Comparison of ENCODE assay signal across 8 cellular contexts in the genomic region with DNA sequence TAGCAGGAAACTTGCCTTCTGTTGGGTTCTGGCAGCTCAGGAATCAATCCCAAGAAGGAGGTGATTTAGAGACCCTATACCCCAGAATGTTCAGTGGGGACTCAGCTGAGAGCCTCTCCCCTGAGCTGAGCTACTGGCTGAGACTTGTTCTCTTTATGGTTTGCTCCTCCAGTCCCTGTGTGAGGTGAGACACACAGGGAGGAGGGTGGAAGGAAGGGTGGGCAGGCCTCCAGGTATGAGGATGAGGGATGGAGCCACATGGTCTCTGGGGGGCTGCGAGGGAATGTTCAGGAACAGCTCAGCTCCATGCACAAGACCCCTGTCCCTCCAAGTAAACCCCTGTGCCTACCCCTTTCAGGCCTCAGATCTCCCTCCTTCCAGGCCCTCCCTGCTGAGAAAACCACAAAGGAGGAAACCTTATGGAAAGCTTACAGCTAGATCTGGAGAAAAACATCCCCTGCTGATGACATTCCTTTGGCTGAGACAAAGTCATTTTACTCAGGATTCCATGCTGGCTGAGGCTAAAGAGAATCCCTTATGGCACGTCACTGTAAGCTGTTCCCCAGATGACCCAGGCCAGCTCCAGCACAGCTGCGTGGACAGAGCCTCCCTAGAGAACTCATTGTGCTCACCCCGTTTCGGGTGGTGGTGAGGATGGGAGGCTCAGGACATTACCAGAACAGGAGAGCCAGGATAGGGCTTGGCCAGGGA.
A peak's percentile ranks its signal among the peaks of the same experiment; 100 is the strongest.
DNase-seq lines count a peak whose midpoint lies in the region; ATAC-seq and TF ChIP-seq lines count a peak whose summit lies in the region.

No MANE protein-coding gene starts in this region.

- H3K27ac ChIP-seq in HUES6 (ENCODE audit: low read depth, low read length) (no peak overlapping the region; the same call in none of the 2 replicates), lower lobe of right lung (peak overlapping the region; percentile 4), subcutaneous abdominal adipose tissue (ENCODE audit: low read depth, low read length) (peak overlapping the region; percentile 92)

- DNase-seq in dedifferentiated amniotic fluid mesenchymal stem cell (ENCODE audit: extremely low spot score) (peak; percentile 75), lower lobe of right lung (no peak)

- H3K27me3 ChIP-seq in HUES6 (ENCODE audit: control insufficient read depth, insufficient read depth, low read length) (no peaks in the 10 kb centered on the region), lower lobe of right lung (ENCODE audit: low read depth) (peaks cover 4% of the 10 kb centered on the region), subcutaneous abdominal adipose tissue (ENCODE audit: control insufficient read depth in 5 of 5, insufficient read depth in 4 of 5, low read length in 5 of 5) (no peaks in the 10 kb centered on the region)

- H3K9ac ChIP-seq in HUES6 (ENCODE audit: low read length) (peak overlapping the region; percentile 30), subcutaneous abdominal adipose tissue (ENCODE audit: low read length in 5 of 5) (peak overlapping the region in 2 of 5 donors; percentile 14 to 17)

- no peak for TF ChIP-seq CTCF in lower lobe of right lung (IDR thresholded peaks at IDR 0.05)

- H3K9me3 ChIP-seq in HUES6 (ENCODE audit: control insufficient read depth, insufficient read depth, low read depth, low read length) = no peaks in the 10 kb centered on the region
- H3K9me3 ChIP-seq in lower lobe of right lung = no peaks in the 10 kb centered on the region
- H3K9me3 ChIP-seq in subcutaneous abdominal adipose tissue (ENCODE audit: control insufficient read depth in 5 of 5, low read length in 5 of 5) = no peaks in the 10 kb centered on the region

- H3K36me3 ChIP-seq in HUES6 (ENCODE audit: control insufficient read depth, insufficient read depth, low read length) (no peaks in the 10 kb centered on the region), lower lobe of right lung (no peaks in the 10 kb centered on the region), subcutaneous abdominal adipose tissue (ENCODE audit: control insufficient read depth in 5 of 5, insufficient read depth in 5 of 5, low read length in 5 of 5) (peaks cover 0 to 2% (median 0%) of the 10 kb centered on the region in 5 donors)

- H3K4me1 ChIP-seq in HUES6 (ENCODE audit: control insufficient read depth, insufficient read depth, low read length) (peaks cover 52% of the 10 kb centered on the region), lower lobe of right lung (peaks cover 43% of the 10 kb centered on the region), subcutaneous abdominal adipose tissue (ENCODE audit: control insufficient read depth in 5 of 5, insufficient read depth in 5 of 5, low read length in 5 of 5) (peaks cover 23 to 82% (median 64%) of the 10 kb centered on the region in 5 donors)

- intact Hi-C loops in lower lobe of right lung (cut with DNase I) = no loop called here

- ATAC-seq in lower lobe of right lung (peak in 1 of 2 donors; percentile 21), HG02840 (IDR thresholded peaks at IDR 0.05; ENCODE audit: low FRiP score, unreplicated experiment) (no peak), HG03025 (IDR thresholded peaks at IDR 0.05; ENCODE audit: low FRiP score, unreplicated experiment) (no peak), HG03457 (IDR thresholded peaks at IDR 0.05; ENCODE audit: unreplicated experiment) (no peak), GM21528 (IDR thresholded peaks at IDR 0.05; ENCODE audit: low FRiP score, unreplicated experiment) (no peak)

- H3K4me3 ChIP-seq in HUES6 (ENCODE audit: low read depth, low read length) (no peak overlapping the region; the same call in 1 of the 2 replicates), lower lobe of right lung (no peak overlapping the region), subcutaneous abdominal adipose tissue (ENCODE audit: low read depth in 1 of 5, low read length in 5 of 5) (peak overlapping the region in 2 of 5 donors; percentile 13 to 24)
